In the genomic region with DNA sequence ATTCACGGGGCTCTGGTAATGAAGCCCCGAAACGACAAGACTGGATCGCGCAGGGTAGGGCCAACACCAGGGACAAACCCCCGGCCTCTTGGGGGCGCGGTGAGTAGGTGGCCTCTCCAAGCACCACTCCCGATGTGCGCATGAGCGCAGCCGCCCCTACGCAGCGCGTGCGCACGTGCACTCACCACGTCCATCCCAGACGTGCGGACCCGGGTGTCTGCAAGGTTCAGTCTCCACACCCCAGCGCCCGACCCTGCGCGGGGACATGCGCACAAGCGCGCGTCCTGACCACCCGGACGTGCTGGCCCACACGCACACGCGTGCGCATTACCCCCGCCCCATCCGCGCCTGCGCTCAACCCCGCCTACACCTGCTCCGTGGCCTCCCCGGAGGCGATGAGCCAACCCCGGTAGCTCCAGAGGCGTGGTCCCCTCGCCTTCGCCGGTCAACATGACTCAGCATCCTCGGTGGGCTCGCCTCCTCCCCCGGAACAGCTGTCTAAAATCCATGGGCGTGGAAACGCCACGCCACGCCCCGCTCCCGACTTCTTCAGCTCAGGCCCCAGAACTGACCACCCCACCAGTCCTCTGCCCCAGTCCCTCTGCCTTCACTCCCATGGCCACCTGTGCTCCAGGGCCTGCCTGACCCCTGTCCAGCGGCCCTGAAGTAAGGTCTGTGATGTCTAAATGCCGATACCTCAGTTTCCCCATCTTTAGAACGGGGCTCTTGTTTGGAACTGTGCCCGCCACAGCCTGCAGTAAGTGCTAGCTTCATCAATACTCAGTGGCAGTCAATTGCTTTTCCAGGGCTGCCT, we compare ENCODE assay signal across 1 cellular context.
TF ChIP-seq lines count a peak whose summit lies in the region.

No MANE protein-coding gene starts in this region.

TF ChIP-seq in K562, 482 proteins besides CTCF, POLR2A, EP300 and RAD21 (continued from another document and continues in another):
- TF ChIP-seq, protein P1, sequence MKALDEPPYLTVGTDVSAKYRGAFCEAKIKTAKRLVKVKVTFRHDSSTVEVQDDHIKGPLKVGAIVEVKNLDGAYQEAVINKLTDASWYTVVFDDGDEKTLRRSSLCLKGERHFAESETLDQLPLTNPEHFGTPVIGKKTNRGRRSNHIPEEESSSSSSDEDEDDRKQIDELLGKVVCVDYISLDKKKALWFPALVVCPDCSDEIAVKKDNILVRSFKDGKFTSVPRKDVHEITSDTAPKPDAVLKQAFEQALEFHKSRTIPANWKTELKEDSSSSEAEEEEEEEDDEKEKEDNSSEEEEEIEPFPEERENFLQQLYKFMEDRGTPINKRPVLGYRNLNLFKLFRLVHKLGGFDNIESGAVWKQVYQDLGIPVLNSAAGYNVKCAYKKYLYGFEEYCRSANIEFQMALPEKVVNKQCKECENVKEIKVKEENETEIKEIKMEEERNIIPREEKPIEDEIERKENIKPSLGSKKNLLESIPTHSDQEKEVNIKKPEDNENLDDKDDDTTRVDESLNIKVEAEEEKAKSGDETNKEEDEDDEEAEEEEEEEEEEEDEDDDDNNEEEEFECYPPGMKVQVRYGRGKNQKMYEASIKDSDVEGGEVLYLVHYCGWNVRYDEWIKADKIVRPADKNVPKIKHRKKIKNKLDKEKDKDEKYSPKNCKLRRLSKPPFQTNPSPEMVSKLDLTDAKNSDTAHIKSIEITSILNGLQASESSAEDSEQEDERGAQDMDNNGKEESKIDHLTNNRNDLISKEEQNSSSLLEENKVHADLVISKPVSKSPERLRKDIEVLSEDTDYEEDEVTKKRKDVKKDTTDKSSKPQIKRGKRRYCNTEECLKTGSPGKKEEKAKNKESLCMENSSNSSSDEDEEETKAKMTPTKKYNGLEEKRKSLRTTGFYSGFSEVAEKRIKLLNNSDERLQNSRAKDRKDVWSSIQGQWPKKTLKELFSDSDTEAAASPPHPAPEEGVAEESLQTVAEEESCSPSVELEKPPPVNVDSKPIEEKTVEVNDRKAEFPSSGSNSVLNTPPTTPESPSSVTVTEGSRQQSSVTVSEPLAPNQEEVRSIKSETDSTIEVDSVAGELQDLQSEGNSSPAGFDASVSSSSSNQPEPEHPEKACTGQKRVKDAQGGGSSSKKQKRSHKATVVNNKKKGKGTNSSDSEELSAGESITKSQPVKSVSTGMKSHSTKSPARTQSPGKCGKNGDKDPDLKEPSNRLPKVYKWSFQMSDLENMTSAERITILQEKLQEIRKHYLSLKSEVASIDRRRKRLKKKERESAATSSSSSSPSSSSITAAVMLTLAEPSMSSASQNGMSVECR (CRISPR knock-in tag; IDR thresholded peaks at IDR 0.05) = peak; percentile 68; the same call in 1 of the 2 replicates
- TF ChIP-seq, protein P2, sequence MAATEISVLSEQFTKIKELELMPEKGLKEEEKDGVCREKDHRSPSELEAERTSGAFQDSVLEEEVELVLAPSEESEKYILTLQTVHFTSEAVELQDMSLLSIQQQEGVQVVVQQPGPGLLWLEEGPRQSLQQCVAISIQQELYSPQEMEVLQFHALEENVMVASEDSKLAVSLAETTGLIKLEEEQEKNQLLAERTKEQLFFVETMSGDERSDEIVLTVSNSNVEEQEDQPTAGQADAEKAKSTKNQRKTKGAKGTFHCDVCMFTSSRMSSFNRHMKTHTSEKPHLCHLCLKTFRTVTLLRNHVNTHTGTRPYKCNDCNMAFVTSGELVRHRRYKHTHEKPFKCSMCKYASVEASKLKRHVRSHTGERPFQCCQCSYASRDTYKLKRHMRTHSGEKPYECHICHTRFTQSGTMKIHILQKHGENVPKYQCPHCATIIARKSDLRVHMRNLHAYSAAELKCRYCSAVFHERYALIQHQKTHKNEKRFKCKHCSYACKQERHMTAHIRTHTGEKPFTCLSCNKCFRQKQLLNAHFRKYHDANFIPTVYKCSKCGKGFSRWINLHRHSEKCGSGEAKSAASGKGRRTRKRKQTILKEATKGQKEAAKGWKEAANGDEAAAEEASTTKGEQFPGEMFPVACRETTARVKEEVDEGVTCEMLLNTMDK (IDR thresholded peaks at IDR 0.05; ENCODE audit: borderline replicate concordance, insufficient read depth, low read depth, low read length, poor library complexity, severe bottlenecking) = peak; percentile 73
- TF ChIP-seq FIP1L1 (IDR thresholded peaks at IDR 0.05; ENCODE audit: low read depth, low read length, poor library complexity, severe bottlenecking) (peak; percentile 92), ARNT (IDR thresholded peaks at IDR 0.05) (no peak), NONO (IDR thresholded peaks at IDR 0.05; ENCODE audit: low read depth in 2 of 2, low read length in 1 of 2) (0 out of 4 replicates have a peak, but pooled peaks of 1 of the 2 experiments have one; percentile 42), KDM1A (IDR thresholded peaks at IDR 0.05) (no peak), NFE2 (IDR thresholded peaks at IDR 0.05; ENCODE audit: low read depth) (peak; percentile 98), CTBP1 (IDR thresholded peaks at IDR 0.05; ENCODE audit: borderline replicate concordance) (peak; percentile 74; the same call in 1 of the 2 replicates), JUND (IDR thresholded peaks at IDR 0.05; ENCODE audit: borderline replicate concordance, low read depth, low read length) (peak; percentile 84), JUND (tag; IDR thresholded peaks at IDR 0.05; ENCODE audit: borderline replicate concordance, low read depth, low read length) (peak; percentile 78; the same call in 1 of the 3 replicates), ZNF316 (IDR thresholded peaks at IDR 0.05) (peak; percentile 99), HES1 (IDR thresholded peaks at IDR 0.05; ENCODE audit: low read depth) (peak; percentile 67; the same call in 1 of the 2 replicates), MAFG (tag; conservative IDR thresholded peaks at IDR 0.05) (peak; percentile 98), TRIM25 (IDR thresholded peaks at IDR 0.05; ENCODE audit: borderline replicate concordance) (no peak; the same call in 1 of the 2 replicates), TBP (optimal IDR thresholded peaks at IDR 0.05; ENCODE audit: low read depth, low read length) (peak; percentile 42), CEBPB (tag; IDR thresholded peaks at IDR 0.05) (0 out of 2 replicates have a peak, but pooled peaks have one; percentile 21), POLR3A (IDR thresholded peaks at IDR 0.05; ENCODE audit: borderline replicate concordance, extremely low read depth, insufficient read depth, insufficient read length) (no peak), C11orf30 (IDR thresholded peaks at IDR 0.05; ENCODE audit: low read depth) (peak; percentile 100), U2AF1 (optimal IDR thresholded peaks at IDR 0.05; ENCODE audit: low read depth, low read length) (no peak), HNRNPLL (IDR thresholded peaks at IDR 0.05; ENCODE audit: low read depth, low read length, poor library complexity, severe bottlenecking) (peak; percentile 54), MYNN (IDR thresholded peaks at IDR 0.05) (peak; percentile 73; the same call in 1 of the 2 replicates), MYNN (CRISPR knock-in tag; IDR thresholded peaks at IDR 0.05) (no peak), EGR1 (conservative IDR thresholded peaks at IDR 0.05) (peak; percentile 87), SAFB (IDR thresholded peaks at IDR 0.05; ENCODE audit: borderline replicate concordance, low read depth, low read length) (peak; percentile 86), KDM5B (IDR thresholded peaks at IDR 0.05; ENCODE audit: insufficient replicate concordance, low read depth, low read length) (no peak)
- TF ChIP-seq, protein P3, sequence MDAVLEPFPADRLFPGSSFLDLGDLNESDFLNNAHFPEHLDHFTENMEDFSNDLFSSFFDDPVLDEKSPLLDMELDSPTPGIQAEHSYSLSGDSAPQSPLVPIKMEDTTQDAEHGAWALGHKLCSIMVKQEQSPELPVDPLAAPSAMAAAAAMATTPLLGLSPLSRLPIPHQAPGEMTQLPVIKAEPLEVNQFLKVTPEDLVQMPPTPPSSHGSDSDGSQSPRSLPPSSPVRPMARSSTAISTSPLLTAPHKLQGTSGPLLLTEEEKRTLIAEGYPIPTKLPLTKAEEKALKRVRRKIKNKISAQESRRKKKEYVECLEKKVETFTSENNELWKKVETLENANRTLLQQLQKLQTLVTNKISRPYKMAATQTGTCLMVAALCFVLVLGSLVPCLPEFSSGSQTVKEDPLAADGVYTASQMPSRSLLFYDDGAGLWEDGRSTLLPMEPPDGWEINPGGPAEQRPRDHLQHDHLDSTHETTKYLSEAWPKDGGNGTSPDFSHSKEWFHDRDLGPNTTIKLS (IDR thresholded peaks at IDR 0.05; ENCODE audit: borderline replicate concordance, low read depth) = peak; percentile 87
- TF ChIP-seq, protein P4, sequence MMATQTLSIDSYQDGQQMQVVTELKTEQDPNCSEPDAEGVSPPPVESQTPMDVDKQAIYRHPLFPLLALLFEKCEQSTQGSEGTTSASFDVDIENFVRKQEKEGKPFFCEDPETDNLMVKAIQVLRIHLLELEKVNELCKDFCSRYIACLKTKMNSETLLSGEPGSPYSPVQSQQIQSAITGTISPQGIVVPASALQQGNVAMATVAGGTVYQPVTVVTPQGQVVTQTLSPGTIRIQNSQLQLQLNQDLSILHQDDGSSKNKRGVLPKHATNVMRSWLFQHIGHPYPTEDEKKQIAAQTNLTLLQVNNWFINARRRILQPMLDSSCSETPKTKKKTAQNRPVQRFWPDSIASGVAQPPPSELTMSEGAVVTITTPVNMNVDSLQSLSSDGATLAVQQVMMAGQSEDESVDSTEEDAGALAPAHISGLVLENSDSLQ (IDR thresholded peaks at IDR 0.05) = peak; percentile 65
- TF ChIP-seq, protein P5, sequence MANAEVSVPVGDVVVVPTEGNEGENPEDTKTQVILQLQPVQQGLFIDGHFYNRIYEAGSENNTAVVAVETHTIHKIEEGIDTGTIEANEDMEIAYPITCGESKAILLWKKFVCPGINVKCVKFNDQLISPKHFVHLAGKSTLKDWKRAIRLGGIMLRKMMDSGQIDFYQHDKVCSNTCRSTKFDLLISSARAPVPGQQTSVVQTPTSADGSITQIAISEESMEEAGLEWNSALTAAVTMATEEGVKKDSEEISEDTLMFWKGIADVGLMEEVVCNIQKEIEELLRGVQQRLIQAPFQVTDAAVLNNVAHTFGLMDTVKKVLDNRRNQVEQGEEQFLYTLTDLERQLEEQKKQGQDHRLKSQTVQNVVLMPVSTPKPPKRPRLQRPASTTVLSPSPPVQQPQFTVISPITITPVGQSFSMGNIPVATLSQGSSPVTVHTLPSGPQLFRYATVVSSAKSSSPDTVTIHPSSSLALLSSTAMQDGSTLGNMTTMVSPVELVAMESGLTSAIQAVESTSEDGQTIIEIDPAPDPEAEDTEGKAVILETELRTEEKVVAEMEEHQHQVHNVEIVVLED (CRISPR knock-in tag; IDR thresholded peaks at IDR 0.05) = peak; percentile 92
